In genomic region chr12:4540170-4540569, GRCh38 we compare ENCODE assay signal across 10 cellular contexts. TPM values are rescaled to one million over a fixed set of nuclear protein-coding genes. Genes with fewer than 3 reads are reported as not detected.
DNase-seq lines count a peak whose midpoint lies in the region; ATAC-seq, FAIRE-seq and TF ChIP-seq lines count a peak whose summit lies in the region.
"Had no signal": no experiment of that assay in that cellular context is flagged by ENCODE, and none has a peak within 500 bp of the region (broad histone marks: within the 10 kb centered on the region; RNA-seq: fewer than 3 reads in every experiment).

No MANE protein-coding gene starts in this region.

- H3K9me2 ChIP-seq in SK-N-SH: no peaks in the 10 kb centered on the region

- H3K36me3 Mint-ChIP-seq in astrocyte (ENCODE audit: low read depth, unreplicated experiment) (no peaks in the 10 kb centered on the region), neural progenitor cell (peaks cover 5% of the 10 kb centered on the region)

- POLR2A ChIA-PET in SK-N-SH (lab: Yijun Ruan, JAX): no interaction called here

- H3K36me3 ChIP-seq in SK-N-SH (replicated peaks in 1 of 2; ENCODE audit: control insufficient read depth in 1 of 2, insufficient read depth in 2 of 2, low read length in 1 of 2): peaks cover 15 to 30% of the 10 kb centered on the region in 2 experiments
- peaks cover 18% of the 10 kb centered on the region for H3K36me3 ChIP-seq in MG63
- H3K36me3 ChIP-seq in astrocyte (ENCODE audit: insufficient read depth, low read length): peaks cover 3% of the 10 kb centered on the region
- peaks cover 30% of the 10 kb centered on the region for H3K36me3 ChIP-seq in neural progenitor cell
- no peaks in the 10 kb centered on the region for H3K36me3 ChIP-seq in ovary

- 0 out of 4 replicates have a peak overlapping the region, but pooled peaks of 1 of the 2 experiments have one; percentile 92 for H3K4me3 ChIP-seq in SK-N-SH (ENCODE audit: low read depth in 2 of 2, low read length in 1 of 2)
- H3K4me3 ChIP-seq in MG63: peak overlapping the region; percentile 91; the same call in 1 of the 2 replicates
- peak overlapping the region; percentile 100 for H3K4me3 ChIP-seq in astrocyte (ENCODE audit: insufficient read depth, low read depth, low read length)
- H3K4me3 ChIP-seq in neural progenitor cell: peak overlapping the region; percentile 79
- no peak overlapping the region for H3K4me3 ChIP-seq in ovary
- H3K4me3 ChIP-seq: body of pancreas, lung had no signal

- no peaks in the 10 kb centered on the region for H4K20me1 ChIP-seq in SK-N-SH (ENCODE audit: insufficient read depth)
- no peaks in the 10 kb centered on the region for H4K20me1 ChIP-seq in astrocyte (ENCODE audit: insufficient read depth, low read length)
- H4K20me1 ChIP-seq in neural progenitor cell (ENCODE audit: low read depth): no peaks in the 10 kb centered on the region

- CTCF ChIA-PET in SK-N-SH (lab: Yijun Ruan, JAX): interaction anchor here (0.7 kb wide), 1 partner anchor 218 kb away, joined by 3 read pairs; no protein-coding TSS in a partner anchor

- H3K4me3 Mint-ChIP-seq in astrocyte (ENCODE audit: unreplicated experiment) (peak overlapping the region; percentile 55), neural progenitor cell (peak overlapping the region; percentile 98)

- 59% methylated on average over 3 of the region's 3 CpGs for WGBS in SK-N-SH (ENCODE audit: low lambda C conversion rate)
- 75 to 85% (median 83%) methylated on average over 3 of the region's 3 CpGs for WGBS in ovary, 3 donors

- peaks cover 7% of the 10 kb centered on the region for H3K4me1 Mint-ChIP-seq in astrocyte (ENCODE audit: low read depth, unreplicated experiment)
- peaks cover 21% of the 10 kb centered on the region for H3K4me1 Mint-ChIP-seq in neural progenitor cell

- H3K27ac ChIP-seq in SK-N-SH (ENCODE audit: low read depth in 2 of 2, low read length in 1 of 2) (no peak overlapping the region), astrocyte (ENCODE audit: low read depth, low read length) (no peak overlapping the region), neural progenitor cell (no peak overlapping the region), ovary (no peak overlapping the region)
- H3K27ac ChIP-seq: body of pancreas had no signal

- TF ChIP-seq CTCF in SK-N-SH (IDR thresholded peaks at IDR 0.05) (no peak), astrocyte (IDR thresholded peaks at IDR 0.05; ENCODE audit: insufficient read depth, low read depth, low read length) (no peak), neural progenitor cell (IDR thresholded peaks at IDR 0.05) (no peak), ovary (IDR thresholded peaks at IDR 0.05) (no peak)

- intact Hi-C loops in ovary (cut with DNase I): no loop called here

- H3K27me3 Mint-ChIP-seq in astrocyte (ENCODE audit: low read depth, unreplicated experiment): no peaks in the 10 kb centered on the region
- peaks cover 2% of the 10 kb centered on the region for H3K27me3 Mint-ChIP-seq in neural progenitor cell (ENCODE audit: insufficient read depth, low read depth)

- peaks cover 6 to 17% of the 10 kb centered on the region in 2 experiments for H3K4me1 ChIP-seq in SK-N-SH (ENCODE audit: control insufficient read depth in 1 of 2, insufficient read depth in 2 of 2, low read depth in 1 of 2, low read length in 1 of 2)
- H3K4me1 ChIP-seq in astrocyte (ENCODE audit: insufficient read depth, low read length): no peaks in the 10 kb centered on the region
- peaks cover 24% of the 10 kb centered on the region for H3K4me1 ChIP-seq in neural progenitor cell
- no peaks in the 10 kb centered on the region for H3K4me1 ChIP-seq in ovary (ENCODE audit: insufficient read depth)

- TF ChIP-seq RAD21 in SK-N-SH (IDR thresholded peaks at IDR 0.05; ENCODE audit: low read length): no peak

- H3K9ac ChIP-seq in SK-N-SH (peak overlapping the region; percentile 93; the same call in 1 of the 2 replicates), astrocyte (ENCODE audit: low read length) (peak overlapping the region; percentile 99), neural progenitor cell (peak overlapping the region; percentile 100)

- H3K79me2 ChIP-seq in SK-N-SH (ENCODE audit: insufficient read depth) (peaks cover 69% of the 10 kb centered on the region), astrocyte (ENCODE audit: insufficient read depth, low read length) (peaks cover 59% of the 10 kb centered on the region), neural progenitor cell (ENCODE audit: low read depth) (peaks cover 55% of the 10 kb centered on the region)

- H3K9me3 ChIP-seq in SK-N-SH: no peaks in the 10 kb centered on the region
- H3K9me3 ChIP-seq in MG63: no peaks in the 10 kb centered on the region
- no peaks in the 10 kb centered on the region for H3K9me3 ChIP-seq in astrocyte (ENCODE audit: insufficient read depth, low read depth, low read length)
- no peaks in the 10 kb centered on the region for H3K9me3 ChIP-seq in neural progenitor cell (ENCODE audit: low read depth)
- H3K9me3 ChIP-seq in ovary: no peaks in the 10 kb centered on the region
- H3K9me3 ChIP-seq: body of pancreas had no signal

- peaks cover 3% of the 10 kb centered on the region for H3F3A ChIP-seq in SK-N-SH (replicated peaks; ENCODE audit: insufficient read depth)
- H3F3A ChIP-seq in neural progenitor cell (ENCODE audit: low read depth): peaks cover 30% of the 10 kb centered on the region

- H3K9me3 Mint-ChIP-seq in astrocyte (ENCODE audit: unreplicated experiment) (no peaks in the 10 kb centered on the region), neural progenitor cell (no peaks in the 10 kb centered on the region)

- FAIRE-seq in astrocyte (lab: Jason Lieb, UNC): no peak

- peak overlapping the region; percentile 90 for H3K4me2 ChIP-seq in SK-N-SH
- H3K4me2 ChIP-seq in astrocyte (ENCODE audit: low read length): peak overlapping the region; percentile 90
- peak overlapping the region; percentile 99 for H3K4me2 ChIP-seq in neural progenitor cell

- TF ChIP-seq EP300 in SK-N-SH (IDR thresholded peaks at IDR 0.05; ENCODE audit: borderline replicate concordance in 1 of 2, low read depth in 1 of 2, low read length in 1 of 2): no peak
- TF ChIP-seq EP300 in ovary (IDR thresholded peaks at IDR 0.05): no peak

- ATAC-seq in SK-N-SH treated with all-trans-retinoic acid at 6 μM for 48 hours: no peak
- ATAC-seq: body of pancreas had no signal

- H3K27ac Mint-ChIP-seq in astrocyte (ENCODE audit: unreplicated experiment): no peak overlapping the region
- H3K27ac Mint-ChIP-seq in neural progenitor cell: no peak overlapping the region

- no peaks in the 10 kb centered on the region for H3K27me3 ChIP-seq in SK-N-SH (ENCODE audit: insufficient read depth)
- no peaks in the 10 kb centered on the region for H3K27me3 ChIP-seq in MG63
- H3K27me3 ChIP-seq in astrocyte (ENCODE audit: insufficient read depth, low read length): no peaks in the 10 kb centered on the region
- no peaks in the 10 kb centered on the region for H3K27me3 ChIP-seq in neural progenitor cell
- no peaks in the 10 kb centered on the region for H3K27me3 ChIP-seq in ovary
- H3K27me3 ChIP-seq: body of pancreas had no signal

- DNase-seq in SK-N-SH (no peak), MG63 (no peak), astrocyte (ENCODE audit: low read depth) (no peak), neural progenitor cell (ENCODE audit: low spot score) (no peak), ovary (no peak), SHP77 treated with DMSO at 0.1 percent for 48 hours (lab: John Stamatoyannopoulos, UW) (no peak), HK-2 (ENCODE audit: unreplicated experiment) (no peak)
- DNase-seq: body of pancreas had no signal

- 0 out of 2 replicates have a peak overlapping the region, but pooled peaks have one; percentile 94 for H2AFZ ChIP-seq in SK-N-SH (ENCODE audit: low read depth)
- H2AFZ ChIP-seq in astrocyte (ENCODE audit: low read depth, low read length): no peak overlapping the region
- H2AFZ ChIP-seq in neural progenitor cell (replicated peaks): no peak overlapping the region

- no peak for TF ChIP-seq POLR2A in ovary (IDR thresholded peaks at IDR 0.05)

TF ChIP-seq in SK-N-SH, 30 proteins besides CTCF, POLR2A, EP300 and RAD21 (continues in another document):
- no peak for TF ChIP-seq POLR2AphosphoS5 (IDR thresholded peaks at IDR 0.05; ENCODE audit: low read depth, low read length)
- TF ChIP-seq EZH2phosphoT487 (IDR thresholded peaks at IDR 0.05; ENCODE audit: borderline replicate concordance, low read depth): no peak
- no peak for TF ChIP-seq TAF1 (IDR thresholded peaks at IDR 0.05; ENCODE audit: borderline replicate concordance, low read depth, low read length)
- TF ChIP-seq SMC3 (IDR thresholded peaks at IDR 0.05; ENCODE audit: low read depth, low read length): no peak
- TF ChIP-seq CHD2 (IDR thresholded peaks at IDR 0.05; ENCODE audit: low read length, partially characterized antibody): no peak
- no peak for TF ChIP-seq TEAD4 (IDR thresholded peaks at IDR 0.05; ENCODE audit: borderline replicate concordance, insufficient read depth)

TF ChIP-seq in SK-N-SH treated with all-trans-retinoic acid at 6 μM for 48 hours, 23 proteins besides CTCF, POLR2A, EP300 and RAD21 (continues in another document):
- no peak for TF ChIP-seq ZNF70 (CRISPR knock-in tag; IDR thresholded peaks at IDR 0.05)
- TF ChIP-seq ZNF8 (CRISPR knock-in tag; IDR thresholded peaks at IDR 0.05): no peak

RNA-seq across cellular contexts. Expression of gene RAD51AP1, which starts 1.5 kb away (rescaled TPM):
- 6.0 and 7.1 TPM in 2 replicates for polyA plus RNA-seq in SK-N-SH (2012; rRNA removed)
- 9.5 and 13.1 TPM in 2 replicates for polyA plus RNA-seq in SK-N-SH (2012; cell fraction: cytosol; rRNA removed)
- polyA plus RNA-seq in SK-N-SH (2012; cell fraction: nucleus; rRNA removed): 3.2 and 9.9 TPM in 2 replicates
- 33.4 and 44.3 TPM in 2 replicates for total RNA-seq in MG63 (2014; rRNA removed; shearing (Covaris generic); ENCODE audit: low replicate concordance)
- total RNA-seq in astrocyte: 2.7 and 5.3 TPM in 2 replicates
- 130 and 189 TPM in 2 replicates for total RNA-seq in neural progenitor cell (ENCODE audit: low replicate concordance)
- 1 to 10 TPM in 6 of 7 donors, under 1 TPM in 1; 0.53 to 3.4 (median 1.6) TPM for total RNA-seq in ovary
- 1 to 10 TPM; 1.5 to 1.7 TPM for polyA plus RNA-seq in ovary

RNA-seq across cellular contexts. Expression of gene DYRK4, which starts 21.8 kb away (rescaled TPM):
- polyA plus RNA-seq in SK-N-SH (2012; rRNA removed) (38.6 and 42.7 TPM in 2 replicates), ovary (10 to 100 TPM; 41.2 to 53.9 TPM)
- 40.1 and 42.3 TPM in 2 replicates for polyA plus RNA-seq in SK-N-SH (2012; cell fraction: cytosol; rRNA removed)
- polyA plus RNA-seq in SK-N-SH (2012; cell fraction: nucleus; rRNA removed): 38.8 and 43.3 TPM in 2 replicates
- 14.6 and 56.7 TPM in 2 replicates for total RNA-seq in MG63 (2014; rRNA removed; shearing (Covaris generic); ENCODE audit: low replicate concordance)
- total RNA-seq in astrocyte (33.9 and 40.0 TPM in 2 replicates), neural progenitor cell (ENCODE audit: low replicate concordance) (15.2 and 20.5 TPM in 2 replicates), ovary (10 to 100 TPM; 23.7 to 51.8 (median 39.8) TPM)
